Comparison of ENCODE assay signal across 8 cellular contexts in genomic region chr1:39204441-39205081, GRCh38. TPM values are rescaled to one million over a fixed set of nuclear protein-coding genes. Genes with fewer than 3 reads are reported as not detected.
DNase-seq lines count a peak whose midpoint lies in the region; ATAC-seq and TF ChIP-seq lines count a peak whose summit lies in the region.

Gene MACF1, plus strand, starts transcription at chr1:39204695. Its CDS starts 328 bp downstream, at chr1:39205023.

- peak within 1 kb of the TSS; percentile 58 for H2AFZ ChIP-seq in MM.1S (ENCODE audit: low read length)

- H3K27ac ChIP-seq in MM.1S (ENCODE audit: low read length) (peak within 1 kb of the TSS; percentile 88), thymus (ENCODE audit: low read depth) (peak within 1 kb of the TSS; percentile 84)

- ATAC-seq in mucosa of descending colon (peak; percentile 71), GM19455 (IDR thresholded peaks at IDR 0.05; ENCODE audit: unreplicated experiment) (no peak)

- H4K20me1 ChIP-seq in MM.1S (ENCODE audit: insufficient read depth, low read length): no peaks in the 10 kb centered on the region

- H3K4me3 ChIP-seq in MM.1S (ENCODE audit: low read length) (peak within 1 kb of the TSS; percentile 72), mucosa of descending colon (no peak within 1 kb of the TSS), thymus (ENCODE audit: low read length) (peak within 1 kb of the TSS; percentile 36)

- H3K9me2 ChIP-seq in MM.1S (replicated peaks; ENCODE audit: insufficient read depth, low read length): no peaks in the 10 kb centered on the region

- WGBS in thymus: 6% methylated on average over 9 of the region's 9 CpGs

- CTCF ChIA-PET in activated CD8-positive, alpha-beta memory T cell treated with anti-CD3 and anti-CD28 coated beads for 36 hours (lab: Charles Lee): interaction anchor here (1.0 to 7.4 kb wide), 9 partner anchors 10 to 58 kb away, joined by 3 to 41 read pairs (median 7); no protein-coding TSS in a partner anchor

- POLR2A ChIA-PET in activated CD8-positive, alpha-beta memory T cell treated with anti-CD3 and anti-CD28 coated beads for 36 hours (lab: Charles Lee): interaction anchor here (0.5 to 3.4 kb wide), 7 partner anchors 11 to 65 kb away, joined by 3 to 75 read pairs (median 6); no protein-coding TSS in a partner anchor

- peak; percentile 62 for TF ChIP-seq POLR2A in erythroblast (IDR thresholded peaks at IDR 0.05; ENCODE audit: low read length)

- peak within 1 kb of the TSS; percentile 68 for H3K9ac ChIP-seq in MM.1S (ENCODE audit: low read length)

- DNase-seq in GF-D8 (lab: John Stamatoyannopoulos, UW) (peak; percentile 70), MM.1S (peak; percentile 63), erythroblast (lab: John Stamatoyannopoulos, UW) (peak; percentile 19 to 30), mucosa of descending colon (peak in 2 of 3 donors; percentile 44 to 58), D341Med (ENCODE audit: low spot score) (no peak)

- peak within 1 kb of the TSS; percentile 61 for H3K4me2 ChIP-seq in MM.1S (ENCODE audit: low read depth, low read length)

- H3K27me3 ChIP-seq in MM.1S (replicated peaks; ENCODE audit: insufficient read depth, low read length) (no peaks in the 10 kb centered on the region), thymus (ENCODE audit: control insufficient read depth, insufficient read depth) (no peaks in the 10 kb centered on the region)

- peak; percentile 47 for TF ChIP-seq CTCF in MM.1S (IDR thresholded peaks at IDR 0.05; ENCODE audit: low read length)
- no peak for TF ChIP-seq CTCF in mucosa of descending colon (IDR thresholded peaks at IDR 0.05)

- H3K36me3 ChIP-seq in MM.1S (replicated peaks; ENCODE audit: insufficient read depth, low read length): no peaks in the 10 kb centered on the region
- no peaks in the 10 kb centered on the region for H3K36me3 ChIP-seq in mucosa of descending colon (ENCODE audit: low read depth)
- no peaks in the 10 kb centered on the region for H3K36me3 ChIP-seq in thymus (ENCODE audit: control insufficient read depth, insufficient read depth)

- peaks cover 11% of the 10 kb centered on the region; the same call in 1 of the 2 replicates for H3K4me1 ChIP-seq in MM.1S (ENCODE audit: low read length)
- no peaks in the 10 kb centered on the region for H3K4me1 ChIP-seq in mucosa of descending colon (ENCODE audit: low read depth)
- H3K4me1 ChIP-seq in thymus (ENCODE audit: control insufficient read depth, insufficient read depth, low read length): peaks cover 14% of the 10 kb centered on the region

- peaks cover 22% of the 10 kb centered on the region for H3F3A ChIP-seq in MM.1S (ENCODE audit: insufficient read depth, low read length)

- H3K9me3 ChIP-seq in MM.1S (replicated peaks; ENCODE audit: insufficient read depth, low read length) (no peaks in the 10 kb centered on the region), mucosa of descending colon (no peaks in the 10 kb centered on the region), thymus (ENCODE audit: control insufficient read depth) (no peaks in the 10 kb centered on the region)

- peaks cover 43% of the 10 kb centered on the region for H3K79me2 ChIP-seq in MM.1S (ENCODE audit: low read length)

- intact Hi-C loops in mucosa of descending colon (cut with DNase I, micrococcal nuclease): loop anchor here in 1 of 2 donors (5.0 kb wide), 1 partner anchor 58 kb away; no protein-coding TSS in a partner anchor

RNA-seq across cellular contexts. Expression of gene MACF1, which starts in this region (rescaled TPM):
- 100 to 1,000 TPM; 159 to 163 TPM for total RNA-seq in activated CD8-positive, alpha-beta memory T cell treated with anti-CD3 and anti-CD28 coated beads for 36 hours
- total RNA-seq in mucosa of descending colon: 100 to 1,000 TPM; 146 to 362 (median 156) TPM
- polyA plus RNA-seq in thymus: 124 TPM
